18 cellular contexts compared by ENCODE assay signal in genomic region chr16:72015124-72015523, GRCh38. TPM values are rescaled to one million over a fixed set of nuclear protein-coding genes. Genes with fewer than 3 reads are reported as not detected.
DNase-seq lines count a peak whose midpoint lies in the region; ATAC-seq and TF ChIP-seq lines count a peak whose summit lies in the region.
"Had no signal": no experiment of that assay in that cellular context is flagged by ENCODE, and none has a peak within 500 bp of the region (broad histone marks: within the 10 kb centered on the region; RNA-seq: fewer than 3 reads in every experiment).

No MANE protein-coding gene starts in this region.

- DNase-seq in left ventricle myocardium inferior, result no peak
- DNase-seq in cardiac septum (ENCODE audit: low spot score), result no peak
- DNase-seq in NCI-H2196 treated with DMSO at 0.1 percent for 48 hours (lab: John Stamatoyannopoulos, UW; ENCODE audit: unreplicated experiment), result peak; percentile 48
- DNase-seq in mucosa of descending colon, result peak in 1 of 3 donors; percentile 30
- DNase-seq in upper lobe of right lung, result no peak
- DNase-seq in cerebellar nuclear complex (lab: John Stamatoyannopoulos, UW), result no peak
- no peak for DNase-seq in posterior vena cava (ENCODE audit: low spot score)
- DNase-seq: CD4-positive, alpha-beta memory T cell; EL; KG1; NCI-H1105; NCI-H187 treated with DMSO at 0.1 percent for 48 hours; NCI-H2171 treated with DMSO at 0.1 percent for 48 hours; NCI-H524; NK-92 treated with Interleukin-12 subunit alpha and Interleukin-12 subunit beta, amount 100 ng/mL, for 24 hours had no signal

- H3K4me3 ChIP-seq in left ventricle myocardium inferior, result no peak overlapping the region
- no peak overlapping the region for H3K4me3 ChIP-seq in mucosa of descending colon
- no peak overlapping the region for H3K4me3 ChIP-seq in upper lobe of right lung

- H3K9me3 ChIP-seq in left ventricle myocardium inferior (replicated peaks) (no peaks in the 10 kb centered on the region), mucosa of descending colon (no peaks in the 10 kb centered on the region), upper lobe of right lung (no peaks in the 10 kb centered on the region)

- intact Hi-C loops in left ventricle myocardium inferior (cut with micrococcal nuclease), result no loop called here
- intact Hi-C loops in cardiac septum (cut with DNase I), result no loop called here
- intact Hi-C loops in mucosa of descending colon (cut with DNase I, micrococcal nuclease), result no loop called here
- intact Hi-C loops in upper lobe of right lung (cut with DNase I), result no loop called here
- intact Hi-C loops in posterior vena cava (cut with DNase I), result no loop called here

- no peaks in the 10 kb centered on the region for H3K27me3 ChIP-seq in left ventricle myocardium inferior (ENCODE audit: low read depth)
- H3K27me3 ChIP-seq in upper lobe of right lung, result no peaks in the 10 kb centered on the region

- ATAC-seq in mucosa of descending colon, result peak; percentile 90
- peak; percentile 28 for ATAC-seq in upper lobe of right lung

- TF ChIP-seq CTCF in left ventricle myocardium inferior (IDR thresholded peaks at IDR 0.05; ENCODE audit: borderline replicate concordance) (no peak), mucosa of descending colon (IDR thresholded peaks at IDR 0.05) (no peak), upper lobe of right lung (IDR thresholded peaks at IDR 0.05) (no peak)

- H3K4me1 ChIP-seq in left ventricle myocardium inferior, result peaks cover 42% of the 10 kb centered on the region
- no peaks in the 10 kb centered on the region for H3K4me1 ChIP-seq in mucosa of descending colon (ENCODE audit: low read depth)
- H3K4me1 ChIP-seq in upper lobe of right lung, result peaks cover 41% of the 10 kb centered on the region

- H3K27ac ChIP-seq in left ventricle myocardium inferior (replicated peaks) (peak overlapping the region; percentile 83), upper lobe of right lung (peak overlapping the region; percentile 77)

- H3K36me3 ChIP-seq in left ventricle myocardium inferior (peaks cover 6% of the 10 kb centered on the region), mucosa of descending colon (ENCODE audit: low read depth) (no peaks in the 10 kb centered on the region), upper lobe of right lung (peaks cover 4% of the 10 kb centered on the region)

RNA-seq across cellular contexts. Expression of gene DHODH, which starts 6.6 kb away (rescaled TPM):
- 8.1 TPM for total RNA-seq in left ventricle myocardium inferior
- 7.3 TPM for total RNA-seq in cardiac septum
- 1 to 10 TPM; 5.9 to 8.3 (median 7.4) TPM for total RNA-seq in mucosa of descending colon
- 7.7 TPM for total RNA-seq in upper lobe of right lung
- 1 to 10 TPM; 7.3 to 8.0 TPM for total RNA-seq in posterior vena cava

RNA-seq across cellular contexts. Expression of gene PKD1L3, which starts 14.9 kb away (rescaled TPM):
- total RNA-seq in left ventricle myocardium inferior (0.08 TPM), cardiac septum (not detected), mucosa of descending colon (under 1 TPM; 0.06 to 0.39 (median 0.13) TPM), upper lobe of right lung (0.32 TPM), posterior vena cava (under 1 TPM; 0.57 to 0.69 TPM)
- total RNA-seq: A673; CD4-positive, alpha-beta memory T cell; M059J; SK-MEL-5 had no signal

RNA-seq across cellular contexts. Expression of gene HP, which starts 39.2 kb away (rescaled TPM):
- total RNA-seq in left ventricle myocardium inferior (1.6 TPM), cardiac septum (8.3 TPM), mucosa of descending colon (1 to 10 TPM in 1 of 3 donors, under 1 TPM in 2; 0.38 to 4.6 (median 0.51) TPM), upper lobe of right lung (94.2 TPM), posterior vena cava (10 to 100 TPM in 1 of 2 donors, 1 to 10 TPM in 1; 2.6 to 19.1 TPM)
- total RNA-seq: A673; CD4-positive, alpha-beta memory T cell; M059J; SK-MEL-5 had no signal

RNA-seq across cellular contexts. Expression of gene HPR, which starts 47.9 kb away (rescaled TPM):
- 67.8 TPM for total RNA-seq in left ventricle myocardium inferior
- total RNA-seq in cardiac septum, result 37.3 TPM
- total RNA-seq in mucosa of descending colon, result under 1 TPM in 1 of 3 donors, not detected in 2; 0.51 TPM
- total RNA-seq in upper lobe of right lung, result 2.7 TPM
- total RNA-seq in posterior vena cava, result 1 to 10 TPM in 1 of 2 donors, under 1 TPM in 1; 0.38 to 3.4 TPM
- total RNA-seq: A673; CD4-positive, alpha-beta memory T cell; M059J; SK-MEL-5 had no signal
